15 cellular contexts compared by ENCODE assay signal in genomic region chr15:94280301-94280700, GRCh38. TPM values are rescaled to one million over a fixed set of nuclear protein-coding genes. Genes with fewer than 3 reads are reported as not detected.
DNase-seq lines count a peak whose midpoint lies in the region; ATAC-seq and TF ChIP-seq lines count a peak whose summit lies in the region.
"Had no signal": no experiment of that assay in that cellular context is flagged by ENCODE, and none has a peak within 500 bp of the region (broad histone marks: within the 10 kb centered on the region; RNA-seq: fewer than 3 reads in every experiment).

No MANE protein-coding gene starts in this region.

- H3K4me3 Mint-ChIP-seq in T-helper 1 cell treated with Interleukin-12 subunit alpha and Interleukin-12 subunit beta and Interleukin-4 antibody, amounts not matched to agents 30 μg/mL and 1 μg/mL, for 36 hours: no peak overlapping the region
- peak overlapping the region; percentile 9 for H3K4me3 Mint-ChIP-seq in stimulated activated naive CD8-positive, alpha-beta T cell treated with anti-CD3 and anti-CD28 coated beads, Interleukin-15, Interleukin-2, amounts not matched to agents 100 ng/mL and 50 ng/mL, for 24 hours
- H3K4me3 Mint-ChIP-seq in immature natural killer cell: peak overlapping the region; percentile 41 to 84 (median 68)

- no peaks in the 10 kb centered on the region for H3K4me1 ChIP-seq in foreskin keratinocyte

- no peak overlapping the region for H3K27ac ChIP-seq in foreskin keratinocyte
- H3K27ac ChIP-seq: 22Rv1; BLaER1 treated with 17β-estradiol and CSF1 and Interleukin-3, amounts not matched to agents 10 nM and 100 nM had no signal

- peaks cover 17% of the 10 kb centered on the region for H3K9me3 Mint-ChIP-seq in T-helper 1 cell treated with Interleukin-12 subunit alpha and Interleukin-12 subunit beta and Interleukin-4 antibody, amounts not matched to agents 30 μg/mL and 1 μg/mL, for 36 hours
- H3K9me3 Mint-ChIP-seq in stimulated activated naive CD8-positive, alpha-beta T cell treated with anti-CD3 and anti-CD28 coated beads, Interleukin-15, Interleukin-2, amounts not matched to agents 100 ng/mL and 50 ng/mL, for 24 hours: peaks cover 12% of the 10 kb centered on the region
- H3K9me3 Mint-ChIP-seq in immature natural killer cell: peaks cover 2 to 13% (median 5%) of the 10 kb centered on the region in 6 donors

- intact Hi-C loops in Right ventricle myocardium superior (cut with DNase I): loop anchor here (10.0 kb wide), 1 partner anchor 46 kb away; the partner anchor contains the start of gene MCTP2

- peaks cover 51% of the 10 kb centered on the region for H3K36me3 Mint-ChIP-seq in T-helper 1 cell treated with Interleukin-12 subunit alpha and Interleukin-12 subunit beta and Interleukin-4 antibody, amounts not matched to agents 30 μg/mL and 1 μg/mL, for 36 hours (ENCODE audit: low read depth)
- H3K36me3 Mint-ChIP-seq in stimulated activated naive CD8-positive, alpha-beta T cell treated with anti-CD3 and anti-CD28 coated beads, Interleukin-15, Interleukin-2, amounts not matched to agents 100 ng/mL and 50 ng/mL, for 24 hours (ENCODE audit: low read depth): peaks cover 39% of the 10 kb centered on the region
- H3K36me3 Mint-ChIP-seq in immature natural killer cell: peaks cover 27 to 53% (median 42%) of the 10 kb centered on the region in 3 donors

- ATAC-seq in stimulated activated naive CD8-positive, alpha-beta T cell treated with anti-CD3 and anti-CD28 coated beads, Interleukin-15, Interleukin-2, amounts not matched to agents 100 U/mL and 50 U/mL, for 24 hours: no peak
- no peak for ATAC-seq in Right ventricle myocardium superior (ENCODE audit: poor library complexity)
- no peak for ATAC-seq in foreskin keratinocyte
- ATAC-seq: HCT116, Panc1 had no signal

- DNase-seq in T-helper 1 cell (no peak), immature natural killer cell (no peak), cerebellar nuclear complex (lab: John Stamatoyannopoulos, UW) (no peak), Right ventricle myocardium superior (no peak), foreskin keratinocyte (no peak)
- DNase-seq in stimulated activated naive CD8-positive, alpha-beta T cell treated with anti-CD3 and anti-CD28 coated beads, Interleukin-15, Interleukin-2, amounts not matched to agents 100 U/mL and 50 U/mL, for 24 hours: no peak
- DNase-seq: EL, NCI-H187 treated with DMSO at 0.1 percent for 48 hours, NCI-H774 had no signal

- H3K27me3 Mint-ChIP-seq in T-helper 1 cell treated with Interleukin-12 subunit alpha and Interleukin-12 subunit beta and Interleukin-4 antibody, amounts not matched to agents 30 μg/mL and 1 μg/mL, for 36 hours (ENCODE audit: low read depth): no peaks in the 10 kb centered on the region
- no peaks in the 10 kb centered on the region for H3K27me3 Mint-ChIP-seq in stimulated activated naive CD8-positive, alpha-beta T cell treated with anti-CD3 and anti-CD28 coated beads, Interleukin-15, Interleukin-2, amounts not matched to agents 100 ng/mL and 50 ng/mL, for 24 hours
- H3K27me3 Mint-ChIP-seq in immature natural killer cell (ENCODE audit: low read depth in 3 of 3): peaks cover 0 to 4% (median 0%) of the 10 kb centered on the region in 3 donors

- peak overlapping the region; percentile 18 for H3K27ac Mint-ChIP-seq in T-helper 1 cell treated with Interleukin-12 subunit alpha and Interleukin-12 subunit beta and Interleukin-4 antibody, amounts not matched to agents 30 μg/mL and 1 μg/mL, for 36 hours
- H3K27ac Mint-ChIP-seq in stimulated activated naive CD8-positive, alpha-beta T cell treated with anti-CD3 and anti-CD28 coated beads, Interleukin-15, Interleukin-2, amounts not matched to agents 100 ng/mL and 50 ng/mL, for 24 hours: peak overlapping the region; percentile 46
- peak overlapping the region; percentile 84 to 96 (median 92) for H3K27ac Mint-ChIP-seq in immature natural killer cell

- no peak for TF ChIP-seq CTCF in foreskin keratinocyte (conservative IDR thresholded peaks at IDR 0.05)

- H3K4me1 Mint-ChIP-seq in T-helper 1 cell treated with Interleukin-12 subunit alpha and Interleukin-12 subunit beta and Interleukin-4 antibody, amounts not matched to agents 30 μg/mL and 1 μg/mL, for 36 hours (ENCODE audit: low read depth): peaks cover 42% of the 10 kb centered on the region
- peaks cover 54% of the 10 kb centered on the region for H3K4me1 Mint-ChIP-seq in stimulated activated naive CD8-positive, alpha-beta T cell treated with anti-CD3 and anti-CD28 coated beads, Interleukin-15, Interleukin-2, amounts not matched to agents 100 ng/mL and 50 ng/mL, for 24 hours (ENCODE audit: low read depth)
- peaks cover 82 to 91% of the 10 kb centered on the region in 2 donors for H3K4me1 Mint-ChIP-seq in immature natural killer cell

- no peaks in the 10 kb centered on the region for H3K27me3 ChIP-seq in foreskin keratinocyte

RNA-seq across cellular contexts. Expression of gene MCTP2, which starts 48.9 kb away (rescaled TPM):
- polyA plus RNA-seq in immature natural killer cell (10 to 100 TPM; 30.2 to 83.7 (median 59.1) TPM), foreskin keratinocyte (2.7 TPM in 2 replicates)
- total RNA-seq in Right ventricle myocardium superior (1.2 TPM), foreskin keratinocyte (13.4 and 14.5 TPM in 2 replicates)

Comparison
In these comparisons a context has a peak if more than half of its experiments do, and no peak if none do; other contexts are left out.
1. H3K27ac Mint-ChIP-seq: peak in every context shown above with its lines; median percentile 92 in immature natural killer cell; 46 in stimulated activated naive CD8-positive, alpha-beta T cell treated with anti-CD3 and anti-CD28 coated beads, Interleukin-15, Interleukin-2, amounts not matched to agents 100 ng/mL and 50 ng/mL, for 24 hours; 18 in T-helper 1 cell treated with Interleukin-12 subunit alpha and Interleukin-12 subunit beta and Interleukin-4 antibody, amounts not matched to agents 30 μg/mL and 1 μg/mL, for 36 hours.